Comparison of ENCODE assay signal across 1 cellular context in the genomic region with DNA sequence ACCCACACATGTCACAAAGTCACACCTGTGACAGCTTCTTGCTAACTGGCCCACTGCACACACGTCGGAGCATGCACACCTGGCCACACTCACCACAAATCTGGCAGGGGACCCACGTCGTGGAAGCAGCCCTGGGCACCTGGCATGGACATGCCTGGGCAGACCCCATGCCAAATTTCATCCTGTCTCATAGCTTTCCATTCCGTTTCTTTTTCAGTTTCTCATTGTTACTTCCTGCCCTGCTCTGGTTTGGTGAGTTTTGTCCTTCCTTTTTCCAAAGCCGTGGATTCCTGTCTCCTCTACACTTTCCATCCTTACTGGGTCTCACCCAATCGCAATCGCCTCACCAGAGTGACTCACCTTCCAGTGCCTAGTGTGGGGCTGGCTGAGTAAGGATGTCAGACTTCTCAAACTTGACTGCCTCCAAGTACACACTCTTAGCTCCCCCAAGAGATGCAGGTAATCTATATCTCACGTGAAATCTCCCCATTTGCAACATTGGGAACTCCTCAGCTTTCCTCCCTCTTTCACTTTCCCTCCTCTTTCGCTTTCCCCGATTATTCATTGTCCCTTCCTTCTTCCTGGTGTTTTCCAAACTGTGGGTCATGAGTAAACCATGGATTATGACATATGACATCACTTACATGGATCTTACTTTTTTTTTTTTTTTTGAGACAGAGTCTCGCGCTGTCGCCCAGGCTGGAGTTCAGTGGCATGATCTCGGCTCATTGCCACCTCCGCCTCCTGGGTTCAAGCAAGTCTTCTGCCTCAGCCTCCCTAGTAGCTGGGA.
TF ChIP-seq lines count a peak whose summit lies in the region.

No MANE protein-coding gene starts in this region.

TF ChIP-seq in SK-N-SH, 30 proteins besides CTCF, POLR2A, EP300 and RAD21 (continued from another document):
- TF ChIP-seq, protein P1, sequence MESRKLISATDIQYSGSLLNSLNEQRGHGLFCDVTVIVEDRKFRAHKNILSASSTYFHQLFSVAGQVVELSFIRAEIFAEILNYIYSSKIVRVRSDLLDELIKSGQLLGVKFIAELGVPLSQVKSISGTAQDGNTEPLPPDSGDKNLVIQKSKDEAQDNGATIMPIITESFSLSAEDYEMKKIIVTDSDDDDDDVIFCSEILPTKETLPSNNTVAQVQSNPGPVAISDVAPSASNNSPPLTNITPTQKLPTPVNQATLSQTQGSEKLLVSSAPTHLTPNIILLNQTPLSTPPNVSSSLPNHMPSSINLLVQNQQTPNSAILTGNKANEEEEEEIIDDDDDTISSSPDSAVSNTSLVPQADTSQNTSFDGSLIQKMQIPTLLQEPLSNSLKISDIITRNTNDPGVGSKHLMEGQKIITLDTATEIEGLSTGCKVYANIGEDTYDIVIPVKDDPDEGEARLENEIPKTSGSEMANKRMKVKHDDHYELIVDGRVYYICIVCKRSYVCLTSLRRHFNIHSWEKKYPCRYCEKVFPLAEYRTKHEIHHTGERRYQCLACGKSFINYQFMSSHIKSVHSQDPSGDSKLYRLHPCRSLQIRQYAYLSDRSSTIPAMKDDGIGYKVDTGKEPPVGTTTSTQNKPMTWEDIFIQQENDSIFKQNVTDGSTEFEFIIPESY (IDR thresholded peaks at IDR 0.05; ENCODE audit: borderline replicate concordance, low read depth), result no peak
- no peak for TF ChIP-seq NRF1 (IDR thresholded peaks at IDR 0.05; ENCODE audit: low read depth, low read length)
